Comparison of ENCODE assay signal across 33 cellular contexts in the genomic region with DNA sequence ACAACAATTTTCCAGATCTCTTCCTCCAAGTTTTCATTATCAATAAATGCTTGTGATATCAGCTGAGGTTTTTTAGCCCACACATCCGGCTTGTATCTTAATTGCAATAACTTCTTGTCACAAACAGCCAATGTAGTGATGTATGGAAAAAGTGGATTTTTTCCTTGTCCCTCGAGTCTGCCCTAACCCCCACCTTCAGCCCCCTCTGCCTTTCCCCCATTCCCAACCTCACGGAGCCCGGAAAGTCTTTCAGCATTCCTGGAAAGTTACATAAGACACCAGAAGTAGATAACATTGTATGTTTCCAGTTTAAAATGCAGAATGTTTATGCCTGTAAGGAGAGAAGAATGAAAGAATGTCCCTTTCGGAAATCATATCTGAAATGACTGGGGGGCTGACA.
DNase-seq lines count a peak whose midpoint lies in the region; ATAC-seq, FAIRE-seq and TF ChIP-seq lines count a peak whose summit lies in the region.
"Had no signal": no experiment of that assay in that cellular context is flagged by ENCODE, and none has a peak within 500 bp of the region (broad histone marks: within the 10 kb centered on the region; RNA-seq: fewer than 3 reads in every experiment).

No MANE protein-coding gene starts in this region.

- no TSS peak for BruUV-seq in HepG2 (replicated peaks; lab: Mats Ljungman, UMichigan)

- H3K9me3 Mint-ChIP-seq in type B pancreatic cell, result no peaks in the 10 kb centered on the region
- H3K9me3 Mint-ChIP-seq: activated CD4-positive, alpha-beta T cell treated with anti-CD3 and anti-CD28 coated beads, Interleukin-2, amount 10 ng/mL, durations not matched to agents 7 days and 5 days; nephron had no signal

- no peaks in the 10 kb centered on the region for H3K36me3 ChIP-seq in brain microvascular endothelial cell (replicated peaks)
- H3K36me3 ChIP-seq in HepG2 (replicated peaks in 1 of 2; ENCODE audit: control insufficient read depth in 1 of 2, insufficient read depth in 2 of 2, low read length in 2 of 2), result no peaks in the 10 kb centered on the region
- H3K36me3 ChIP-seq: adrenal gland, cardiac muscle cell, esophagus squamous epithelium, HAP-1, MG63, transverse colon had no signal

- H3K27ac ChIP-seq in brain microvascular endothelial cell (peak overlapping the region; percentile 53), HepG2 (ENCODE audit: extremely low read length, insufficient read depth, low read length) (no peak overlapping the region)
- H3K27ac ChIP-seq: adrenal gland, cardiac muscle cell, esophagus squamous epithelium, RWPE1, transverse colon, VCaP had no signal

- in situ Hi-C loops in brain microvascular endothelial cell (cut with HindIII; ENCODE audit: low pct_ligation_motif_present, low sequenced_read_pairs), result no loop called here
- in situ Hi-C loops in HepG2 (cut with HindIII; ENCODE audit: extremely low pct_ligation_motif_present, low pct_unique_long_range_greater_than_20kb), result no loop called here

- CTCF ChIA-PET in HepG2 (lab: Yijun Ruan, JAX; ENCODE audit: low intra/inter-chr PET ratio, low total read pairs), result no interaction called here

- no peak overlapping the region for H3K4me3 ChIP-seq in brain microvascular endothelial cell (ENCODE audit: low read depth, low read length)
- H3K4me3 ChIP-seq in HepG2 (replicated peaks in 1 of 3; ENCODE audit: insufficient read depth in 1 of 3, low read depth in 2 of 3, low read length in 3 of 3), result no peak overlapping the region
- H3K4me3 ChIP-seq: adrenal gland, cardiac muscle cell, esophagus squamous epithelium, GM12878, HAP-1, MG63, transverse colon had no signal

- H3K9me3 ChIP-seq in HepG2 (ENCODE audit: low read length), result no peaks in the 10 kb centered on the region
- H3K9me3 ChIP-seq: adrenal gland, esophagus squamous epithelium, HAP-1, MG63, transverse colon had no signal

- ATAC-seq in HepG2, result no peak
- ATAC-seq: GM12878, left ventricle myocardium superior, SK-N-SH treated with all-trans-retinoic acid at 6 μM for 48 hours had no signal

- no peaks in the 10 kb centered on the region for H3K36me3 Mint-ChIP-seq in type B pancreatic cell

- no peak for TF ChIP-seq CTCF in brain microvascular endothelial cell (IDR thresholded peaks at IDR 0.05; ENCODE audit: low read depth, low read length, missing control alignments)
- TF ChIP-seq CTCF in HepG2 (CRISPR knock-in tag; IDR thresholded peaks at IDR 0.05), result no peak
- no peak for TF ChIP-seq CTCF in type B pancreatic cell (conservative IDR thresholded peaks at IDR 0.05)

- no peak for TF ChIP-seq POLR2A in HepG2 (IDR thresholded peaks at IDR 0.05; ENCODE audit: insufficient read depth in 1 of 2, low read depth in 2 of 2, low read length in 2 of 2)

- H3K9ac ChIP-seq in HepG2 (ENCODE audit: insufficient read depth, low read depth, low read length), result no peak overlapping the region

- peak overlapping the region; percentile 39 for H3K4me3 Mint-ChIP-seq in type B pancreatic cell
- H3K4me3 Mint-ChIP-seq: activated CD4-positive, alpha-beta T cell treated with anti-CD3 and anti-CD28 coated beads, Interleukin-2, amount 10 ng/mL, durations not matched to agents 7 days and 5 days; activated T-cell treated with anti-CD3 and anti-CD28 coated beads, Interleukin-2, amount 50 U/mL, for 24 hours; dendritic cell treated with granulocyte-macrophage colony-stimulating factor and Interleukin-4, amounts not matched to agents 40 ng/mL and 50 ng/mL, for 4 days; nephron had no signal

- H3K27me3 ChIP-seq in brain microvascular endothelial cell (replicated peaks), result no peaks in the 10 kb centered on the region
- H3K27me3 ChIP-seq in HepG2 (ENCODE audit: control insufficient read depth in 1 of 2, insufficient read depth in 2 of 2, low read length in 2 of 2), result no peaks in the 10 kb centered on the region; a peak in 1 of 5 replicates
- H3K27me3 ChIP-seq: adrenal gland, cardiac muscle cell, esophagus squamous epithelium, MG63, transverse colon had no signal

- no peaks in the 10 kb centered on the region for H3K79me2 ChIP-seq in HepG2 (ENCODE audit: insufficient read depth, low read length)

- no peaks in the 10 kb centered on the region for H4K20me1 ChIP-seq in HepG2 (ENCODE audit: insufficient read depth, low read length)

- TF ChIP-seq RAD21 in HepG2 (CRISPR knock-in tag; IDR thresholded peaks at IDR 0.05), result no peak

- H3K4me1 ChIP-seq in HepG2 (ENCODE audit: insufficient read depth, low read length), result peaks cover 26% of the 10 kb centered on the region
- H3K4me1 ChIP-seq: esophagus squamous epithelium, HAP-1, transverse colon had no signal

- FAIRE-seq in HepG2 (lab: Jason Lieb, UNC), result no peak
- FAIRE-seq in HTR-8/SVneo (lab: Jason Lieb, UNC), result no peak
- FAIRE-seq: GM12878, islet of Langerhans, small intestine had no signal

- H2AFZ ChIP-seq in HepG2 (ENCODE audit: low read length), result no peak overlapping the region

- POLR2A ChIA-PET in HepG2 (lab: Yijun Ruan, JAX), result no interaction called here

- 19% methylated on average over 5 of the region's 5 CpGs for WGBS in HepG2 (ENCODE audit: low lambda C conversion rate)

- no peaks in the 10 kb centered on the region for H3K27me3 Mint-ChIP-seq in type B pancreatic cell
- H3K27me3 Mint-ChIP-seq: dendritic cell treated with granulocyte-macrophage colony-stimulating factor and Interleukin-4, amounts not matched to agents 40 ng/mL and 50 ng/mL, for 4 days had no signal

- H3K27ac Mint-ChIP-seq in type B pancreatic cell, result peak overlapping the region; percentile 66
- H3K27ac Mint-ChIP-seq: activated CD4-positive, alpha-beta T cell treated with anti-CD3 and anti-CD28 coated beads, Interleukin-2, amount 10 ng/mL, durations not matched to agents 7 days and 5 days; activated T-cell treated with anti-CD3 and anti-CD28 coated beads, Interleukin-2, amount 50 U/mL, for 24 hours; dendritic cell treated with granulocyte-macrophage colony-stimulating factor and Interleukin-4, amounts not matched to agents 40 ng/mL and 50 ng/mL, for 4 days; nephron had no signal

- H3K4me2 ChIP-seq in HepG2 (ENCODE audit: low read depth, low read length), result no peak overlapping the region

- intact Hi-C loops in HepG2 (cut with micrococcal nuclease; ENCODE audit: unreplicated experiment), result no loop called here

- peaks cover 7% of the 10 kb centered on the region for H3K4me1 Mint-ChIP-seq in type B pancreatic cell (ENCODE audit: unreplicated experiment)
- H3K4me1 Mint-ChIP-seq: activated CD4-positive, alpha-beta T cell treated with anti-CD3 and anti-CD28 coated beads, Interleukin-2, amount 10 ng/mL, durations not matched to agents 7 days and 5 days; nephron had no signal

- DNase-seq in NCI-H226 (peak; percentile 60), brain microvascular endothelial cell (peak; percentile 41), HepG2 (ENCODE audit: low spot score) (peak; percentile 12), type B pancreatic cell (ENCODE audit: extremely low spot score, unreplicated experiment) (no peak), cerebellum (ENCODE audit: low spot score) (no peak), HTR-8/SVneo (ENCODE audit: insufficient read length, low spot score) (no peak)
- no peak for DNase-seq in activated naive CD4-positive, alpha-beta T cell treated with anti-CD3 and anti-CD28 coated beads, Interleukin-2, amount 50 U/mL, for 16 hours
- DNase-seq: activated CD4-positive, alpha-beta T cell treated with anti-CD3 and anti-CD28 coated beads, Interleukin-2, amount 10 ng/mL, durations not matched to agents 7 days and 5 days; activated T-cell treated with anti-CD3 and anti-CD28 coated beads, Interleukin-2, amount 50 U/mL, for 24 hours; adrenal gland; C1 segment of cervical spinal cord; COR-L47; DND-41; esophagus squamous epithelium; KBM-7; left ventricle myocardium superior; MG63; NCI-H2029 treated with DMSO at 0.1 percent for 48 hours; NCI-H345; NCI-H82; retina; small intestine; T-helper 2 cell; transverse colon had no signal

- no peak for TF ChIP-seq EP300 in HepG2 (IDR thresholded peaks at IDR 0.05; ENCODE audit: low read depth in 2 of 2, low read length in 2 of 2)
- TF ChIP-seq EP300 in HepG2 (CRISPR knock-in tag; IDR thresholded peaks at IDR 0.05; ENCODE audit: borderline replicate concordance), result no peak

TF ChIP-seq in HepG2, 621 proteins besides CTCF, POLR2A, EP300 and RAD21 (continues in another document):
- TF ChIP-seq EHMT2 (IDR thresholded peaks at IDR 0.05; ENCODE audit: borderline replicate concordance, low read depth, low read length) (no peak), ZNF740 (CRISPR knock-in tag; IDR thresholded peaks at IDR 0.05) (no peak), CBX1 (IDR thresholded peaks at IDR 0.05; ENCODE audit: low read depth) (no peak)
- TF ChIP-seq, protein P1, sequence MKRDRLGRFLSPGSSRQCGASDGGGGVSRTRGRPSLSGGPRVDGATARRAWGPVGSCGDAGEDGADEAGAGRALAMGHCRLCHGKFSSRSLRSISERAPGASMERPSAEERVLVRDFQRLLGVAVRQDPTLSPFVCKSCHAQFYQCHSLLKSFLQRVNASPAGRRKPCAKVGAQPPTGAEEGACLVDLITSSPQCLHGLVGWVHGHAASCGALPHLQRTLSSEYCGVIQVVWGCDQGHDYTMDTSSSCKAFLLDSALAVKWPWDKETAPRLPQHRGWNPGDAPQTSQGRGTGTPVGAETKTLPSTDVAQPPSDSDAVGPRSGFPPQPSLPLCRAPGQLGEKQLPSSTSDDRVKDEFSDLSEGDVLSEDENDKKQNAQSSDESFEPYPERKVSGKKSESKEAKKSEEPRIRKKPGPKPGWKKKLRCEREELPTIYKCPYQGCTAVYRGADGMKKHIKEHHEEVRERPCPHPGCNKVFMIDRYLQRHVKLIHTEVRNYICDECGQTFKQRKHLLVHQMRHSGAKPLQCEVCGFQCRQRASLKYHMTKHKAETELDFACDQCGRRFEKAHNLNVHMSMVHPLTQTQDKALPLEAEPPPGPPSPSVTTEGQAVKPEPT (CRISPR knock-in tag; IDR thresholded peaks at IDR 0.05; ENCODE audit: low read depth), result no peak
- TF ChIP-seq, protein P2, sequence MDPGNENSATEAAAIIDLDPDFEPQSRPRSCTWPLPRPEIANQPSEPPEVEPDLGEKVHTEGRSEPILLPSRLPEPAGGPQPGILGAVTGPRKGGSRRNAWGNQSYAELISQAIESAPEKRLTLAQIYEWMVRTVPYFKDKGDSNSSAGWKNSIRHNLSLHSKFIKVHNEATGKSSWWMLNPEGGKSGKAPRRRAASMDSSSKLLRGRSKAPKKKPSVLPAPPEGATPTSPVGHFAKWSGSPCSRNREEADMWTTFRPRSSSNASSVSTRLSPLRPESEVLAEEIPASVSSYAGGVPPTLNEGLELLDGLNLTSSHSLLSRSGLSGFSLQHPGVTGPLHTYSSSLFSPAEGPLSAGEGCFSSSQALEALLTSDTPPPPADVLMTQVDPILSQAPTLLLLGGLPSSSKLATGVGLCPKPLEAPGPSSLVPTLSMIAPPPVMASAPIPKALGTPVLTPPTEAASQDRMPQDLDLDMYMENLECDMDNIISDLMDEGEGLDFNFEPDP (CRISPR knock-in tag; conservative IDR thresholded peaks at IDR 0.05), result no peak

Comparison
In these comparisons a context has a peak if more than half of its experiments do, and no peak if none do; other contexts are left out.
1. DNase-seq: peak in NCI-H226 (single experiment), brain microvascular endothelial cell (single experiment) and HepG2 (single experiment); none in type B pancreatic cell (single experiment), cerebellum (single experiment), activated naive CD4-positive, alpha-beta T cell treated with anti-CD3 and anti-CD28 coated beads, Interleukin-2, amount 50 U/mL, for 16 hours (single experiment) and HTR-8/SVneo (single experiment).